Comparison of ENCODE assay signal across 1 cellular context in the genomic region with DNA sequence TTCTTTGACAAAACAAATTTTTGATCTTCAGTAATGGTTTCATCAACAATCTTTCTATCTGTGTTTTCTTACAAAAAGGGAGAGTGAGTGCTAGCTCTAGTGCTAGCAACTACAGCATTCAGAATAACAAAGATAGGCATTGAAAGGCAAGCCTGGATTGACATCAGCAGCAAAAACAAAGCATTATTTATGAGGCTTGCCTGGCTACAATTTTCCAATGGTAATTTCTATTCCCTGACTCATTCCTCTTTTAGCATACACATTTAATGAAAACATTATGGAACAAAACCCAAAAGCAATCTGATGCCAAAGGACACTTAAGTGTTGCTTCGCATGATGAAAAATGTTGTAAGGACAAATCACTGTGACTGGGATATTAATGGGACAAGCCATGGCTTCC.
A peak's percentile ranks its signal among the peaks of the same experiment; 100 is the strongest.
TF ChIP-seq lines count a peak whose summit lies in the region.

No MANE protein-coding gene starts in this region.

TF ChIP-seq in H1, 55 proteins besides CTCF, POLR2A, EP300 and RAD21 (continued from another document):
- TF ChIP-seq, protein P1, sequence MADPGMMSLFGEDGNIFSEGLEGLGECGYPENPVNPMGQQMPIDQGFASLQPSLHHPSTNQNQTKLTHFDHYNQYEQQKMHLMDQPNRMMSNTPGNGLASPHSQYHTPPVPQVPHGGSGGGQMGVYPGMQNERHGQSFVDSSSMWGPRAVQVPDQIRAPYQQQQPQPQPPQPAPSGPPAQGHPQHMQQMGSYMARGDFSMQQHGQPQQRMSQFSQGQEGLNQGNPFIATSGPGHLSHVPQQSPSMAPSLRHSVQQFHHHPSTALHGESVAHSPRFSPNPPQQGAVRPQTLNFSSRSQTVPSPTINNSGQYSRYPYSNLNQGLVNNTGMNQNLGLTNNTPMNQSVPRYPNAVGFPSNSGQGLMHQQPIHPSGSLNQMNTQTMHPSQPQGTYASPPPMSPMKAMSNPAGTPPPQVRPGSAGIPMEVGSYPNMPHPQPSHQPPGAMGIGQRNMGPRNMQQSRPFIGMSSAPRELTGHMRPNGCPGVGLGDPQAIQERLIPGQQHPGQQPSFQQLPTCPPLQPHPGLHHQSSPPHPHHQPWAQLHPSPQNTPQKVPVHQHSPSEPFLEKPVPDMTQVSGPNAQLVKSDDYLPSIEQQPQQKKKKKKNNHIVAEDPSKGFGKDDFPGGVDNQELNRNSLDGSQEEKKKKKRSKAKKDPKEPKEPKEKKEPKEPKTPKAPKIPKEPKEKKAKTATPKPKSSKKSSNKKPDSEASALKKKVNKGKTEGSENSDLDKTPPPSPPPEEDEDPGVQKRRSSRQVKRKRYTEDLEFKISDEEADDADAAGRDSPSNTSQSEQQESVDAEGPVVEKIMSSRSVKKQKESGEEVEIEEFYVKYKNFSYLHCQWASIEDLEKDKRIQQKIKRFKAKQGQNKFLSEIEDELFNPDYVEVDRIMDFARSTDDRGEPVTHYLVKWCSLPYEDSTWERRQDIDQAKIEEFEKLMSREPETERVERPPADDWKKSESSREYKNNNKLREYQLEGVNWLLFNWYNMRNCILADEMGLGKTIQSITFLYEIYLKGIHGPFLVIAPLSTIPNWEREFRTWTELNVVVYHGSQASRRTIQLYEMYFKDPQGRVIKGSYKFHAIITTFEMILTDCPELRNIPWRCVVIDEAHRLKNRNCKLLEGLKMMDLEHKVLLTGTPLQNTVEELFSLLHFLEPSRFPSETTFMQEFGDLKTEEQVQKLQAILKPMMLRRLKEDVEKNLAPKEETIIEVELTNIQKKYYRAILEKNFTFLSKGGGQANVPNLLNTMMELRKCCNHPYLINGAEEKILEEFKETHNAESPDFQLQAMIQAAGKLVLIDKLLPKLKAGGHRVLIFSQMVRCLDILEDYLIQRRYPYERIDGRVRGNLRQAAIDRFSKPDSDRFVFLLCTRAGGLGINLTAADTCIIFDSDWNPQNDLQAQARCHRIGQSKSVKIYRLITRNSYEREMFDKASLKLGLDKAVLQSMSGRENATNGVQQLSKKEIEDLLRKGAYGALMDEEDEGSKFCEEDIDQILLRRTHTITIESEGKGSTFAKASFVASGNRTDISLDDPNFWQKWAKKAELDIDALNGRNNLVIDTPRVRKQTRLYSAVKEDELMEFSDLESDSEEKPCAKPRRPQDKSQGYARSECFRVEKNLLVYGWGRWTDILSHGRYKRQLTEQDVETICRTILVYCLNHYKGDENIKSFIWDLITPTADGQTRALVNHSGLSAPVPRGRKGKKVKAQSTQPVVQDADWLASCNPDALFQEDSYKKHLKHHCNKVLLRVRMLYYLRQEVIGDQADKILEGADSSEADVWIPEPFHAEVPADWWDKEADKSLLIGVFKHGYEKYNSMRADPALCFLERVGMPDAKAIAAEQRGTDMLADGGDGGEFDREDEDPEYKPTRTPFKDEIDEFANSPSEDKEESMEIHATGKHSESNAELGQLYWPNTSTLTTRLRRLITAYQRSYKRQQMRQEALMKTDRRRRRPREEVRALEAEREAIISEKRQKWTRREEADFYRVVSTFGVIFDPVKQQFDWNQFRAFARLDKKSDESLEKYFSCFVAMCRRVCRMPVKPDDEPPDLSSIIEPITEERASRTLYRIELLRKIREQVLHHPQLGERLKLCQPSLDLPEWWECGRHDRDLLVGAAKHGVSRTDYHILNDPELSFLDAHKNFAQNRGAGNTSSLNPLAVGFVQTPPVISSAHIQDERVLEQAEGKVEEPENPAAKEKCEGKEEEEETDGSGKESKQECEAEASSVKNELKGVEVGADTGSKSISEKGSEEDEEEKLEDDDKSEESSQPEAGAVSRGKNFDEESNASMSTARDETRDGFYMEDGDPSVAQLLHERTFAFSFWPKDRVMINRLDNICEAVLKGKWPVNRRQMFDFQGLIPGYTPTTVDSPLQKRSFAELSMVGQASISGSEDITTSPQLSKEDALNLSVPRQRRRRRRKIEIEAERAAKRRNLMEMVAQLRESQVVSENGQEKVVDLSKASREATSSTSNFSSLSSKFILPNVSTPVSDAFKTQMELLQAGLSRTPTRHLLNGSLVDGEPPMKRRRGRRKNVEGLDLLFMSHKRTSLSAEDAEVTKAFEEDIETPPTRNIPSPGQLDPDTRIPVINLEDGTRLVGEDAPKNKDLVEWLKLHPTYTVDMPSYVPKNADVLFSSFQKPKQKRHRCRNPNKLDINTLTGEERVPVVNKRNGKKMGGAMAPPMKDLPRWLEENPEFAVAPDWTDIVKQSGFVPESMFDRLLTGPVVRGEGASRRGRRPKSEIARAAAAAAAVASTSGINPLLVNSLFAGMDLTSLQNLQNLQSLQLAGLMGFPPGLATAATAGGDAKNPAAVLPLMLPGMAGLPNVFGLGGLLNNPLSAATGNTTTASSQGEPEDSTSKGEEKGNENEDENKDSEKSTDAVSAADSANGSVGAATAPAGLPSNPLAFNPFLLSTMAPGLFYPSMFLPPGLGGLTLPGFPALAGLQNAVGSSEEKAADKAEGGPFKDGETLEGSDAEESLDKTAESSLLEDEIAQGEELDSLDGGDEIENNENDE (IDR thresholded peaks at IDR 0.05; ENCODE audit: insufficient replicate concordance, low read length), result peak; percentile 23
